15 cellular contexts compared by ENCODE assay signal in the genomic region with DNA sequence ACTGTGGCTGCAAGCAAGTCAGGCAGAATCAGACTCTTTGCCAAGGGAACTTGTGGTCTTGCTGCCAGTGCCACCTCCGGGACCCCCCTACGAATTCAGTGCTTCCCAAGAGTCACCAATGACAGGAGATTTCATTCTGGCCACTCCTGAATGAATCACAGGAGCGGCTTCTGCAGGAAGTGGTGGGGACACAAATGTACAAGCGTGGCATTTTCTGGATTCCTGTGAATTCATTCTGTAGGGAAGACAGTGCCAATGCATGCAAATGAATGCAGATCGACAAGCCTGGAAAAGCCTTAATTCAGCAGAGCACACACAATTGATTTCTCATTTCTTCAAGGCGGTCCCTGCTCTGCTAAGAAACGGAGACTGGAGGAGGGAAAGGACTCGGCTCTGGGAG.
DNase-seq lines count a peak whose midpoint lies in the region; ATAC-seq lines count a peak whose summit lies in the region.
"Had no signal": no experiment of that assay in that cellular context is flagged by ENCODE, and none has a peak within 500 bp of the region (broad histone marks: within the 10 kb centered on the region; RNA-seq: fewer than 3 reads in every experiment).

No MANE protein-coding gene starts in this region.

- H3K9me3 ChIP-seq in adipocyte (ENCODE audit: control insufficient read depth, low read length) = no peaks in the 10 kb centered on the region

- H3K4me3 ChIP-seq in adipocyte (ENCODE audit: low read length) = no peak overlapping the region

- in situ Hi-C loops in Caki2 (cut with HindIII; ENCODE audit: low pct_unique_long_range_greater_than_20kb, low sequenced_read_pairs) = no loop called here

- no peak overlapping the region for H3K9ac ChIP-seq in adipocyte (ENCODE audit: low read length)

- DNase-seq in Caki2 (ENCODE audit: low read depth) (peak; percentile 50), adipocyte (ENCODE audit: low read depth) (peak; percentile 42), kidney tubule cell (ENCODE audit: low spot score) (peak; percentile 64), renal cortical epithelial cell (ENCODE audit: low read depth) (peak; percentile 33), H4 (ENCODE audit: low spot score) (no peak), NCI-H345 treated with DMSO at 0.1 percent for 48 hours (lab: John Stamatoyannopoulos, UW; ENCODE audit: unreplicated experiment) (no peak)
- DNase-seq: activated CD4-positive, alpha-beta T cell treated with anti-CD3 and anti-CD28 coated beads, Interleukin-2, amount 50 U/mL, for 4 hours; activated naive CD4-positive, alpha-beta T cell treated with anti-CD3 and anti-CD28 coated beads for 36 hours; H7; left ventricle myocardium superior; NCI-H1930; NCI-H748 treated with DMSO at 0.1 percent for 48 hours; RPMI8226 had no signal

- ATAC-seq in GM21528 (IDR thresholded peaks at IDR 0.05; ENCODE audit: low FRiP score, unreplicated experiment) (no peak), GM21723 (IDR thresholded peaks at IDR 0.05; ENCODE audit: unreplicated experiment) (no peak)
- ATAC-seq: left ventricle myocardium superior had no signal

- no peaks in the 10 kb centered on the region for H3K36me3 ChIP-seq in adipocyte (ENCODE audit: control insufficient read depth, insufficient read depth, low read length, severe bottlenecking)

- H3K4me1 ChIP-seq in adipocyte (ENCODE audit: control insufficient read depth, insufficient read depth, low read length) = no peaks in the 10 kb centered on the region

- no peaks in the 10 kb centered on the region for H3K27me3 ChIP-seq in adipocyte (replicated peaks; ENCODE audit: control insufficient read depth, insufficient read depth, low read length)

Comparison
In these comparisons a context has a peak if more than half of its experiments do, and no peak if none do; other contexts are left out.
1. DNase-seq: peak in Caki2 (single experiment), adipocyte (single experiment), kidney tubule cell (single experiment) and renal cortical epithelial cell (single experiment); none in H4 (single experiment) and NCI-H345 treated with DMSO at 0.1 percent for 48 hours (single experiment).